ENCODE assay signal across 21 cellular contexts in the genomic region with DNA sequence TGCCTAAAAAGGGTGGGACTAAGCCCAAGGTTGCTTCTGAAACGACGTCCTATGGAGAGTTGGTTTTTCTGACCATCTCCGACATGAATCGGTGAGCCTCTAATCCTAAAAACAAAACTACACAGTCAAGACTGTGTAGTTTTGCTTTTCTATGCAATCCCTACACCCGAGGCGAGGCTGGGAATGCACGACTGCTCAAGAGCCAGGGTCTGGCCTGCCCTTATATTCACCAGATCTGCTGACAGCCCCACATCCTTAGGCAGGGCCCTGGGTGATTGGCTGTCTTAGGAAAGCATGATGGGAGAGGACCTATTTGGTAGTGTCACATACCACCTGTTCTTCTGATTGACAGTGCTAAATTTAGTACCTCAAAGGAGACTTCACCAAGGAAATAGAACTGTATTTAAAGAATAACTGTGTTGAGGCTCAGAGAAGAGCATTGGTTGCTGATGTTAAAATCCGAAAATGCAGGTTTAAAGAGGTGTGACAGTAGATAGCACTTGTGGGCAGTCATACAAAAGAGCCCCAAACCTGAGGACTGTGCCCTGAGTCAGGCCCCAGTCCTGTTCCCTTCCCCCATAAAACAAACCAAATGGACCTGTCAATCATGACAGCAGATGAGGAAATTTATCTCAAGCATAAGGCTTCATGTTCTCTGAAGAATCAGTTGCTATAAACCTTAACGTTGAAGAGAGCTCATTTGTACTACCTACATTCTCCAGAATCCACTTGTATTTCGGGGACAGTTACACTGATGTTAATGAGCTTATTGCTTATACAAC. TPM values are rescaled to one million over a fixed set of nuclear protein-coding genes. Genes with fewer than 3 reads are reported as not detected.
DNase-seq lines count a peak whose midpoint lies in the region; ATAC-seq and TF ChIP-seq lines count a peak whose summit lies in the region.
"Had no signal": no experiment of that assay in that cellular context is flagged by ENCODE, and none has a peak within 500 bp of the region (broad histone marks: within the 10 kb centered on the region; RNA-seq: fewer than 3 reads in every experiment).

A gene (minus strand): TSS at position 197 of the 782 bp plus-strand sequence. CDS start 2,781 bp downstream, outside the sequence.

- no peak within 1 kb of the TSS for H3K4me3 ChIP-seq in esophagus muscularis mucosa
- H3K4me3 ChIP-seq: transverse colon had no signal

- WGBS in esophagus muscularis mucosa = 84% methylated on average over 10 of the region's 10 CpGs

- peaks cover 0 to 36% (median 0%) of the 10 kb centered on the region in 4 donors for H3K36me3 ChIP-seq in esophagus muscularis mucosa
- H3K36me3 ChIP-seq: transverse colon had no signal

- no peak for TF ChIP-seq CTCF in esophagus muscularis mucosa (IDR thresholded peaks at IDR 0.05)
- no peak for TF ChIP-seq CTCF in subcutaneous adipose tissue (IDR thresholded peaks at IDR 0.05; ENCODE audit: low read depth)

- peaks cover 0 to 5% (median 0%) of the 10 kb centered on the region in 4 donors for H3K4me1 ChIP-seq in esophagus muscularis mucosa
- H3K4me1 ChIP-seq: parathyroid adenoma, transverse colon had no signal

- H3K27ac ChIP-seq in esophagus muscularis mucosa (replicated peaks in 1 of 4) = no peak within 1 kb of the TSS
- H3K27ac ChIP-seq: parathyroid adenoma, transverse colon had no signal

- no peaks in the 10 kb centered on the region for H3K27me3 ChIP-seq in esophagus muscularis mucosa
- H3K27me3 ChIP-seq: transverse colon had no signal

- peak; percentile 76 for TF ChIP-seq POLR2A in esophagus muscularis mucosa (IDR thresholded peaks at IDR 0.05; ENCODE audit: low read depth)

- ATAC-seq in GM19023 (IDR thresholded peaks at IDR 0.05; ENCODE audit: unreplicated experiment) (no peak), HG03342 (IDR thresholded peaks at IDR 0.05; ENCODE audit: unreplicated experiment) (no peak)
- ATAC-seq: activated naive CD4-positive, alpha-beta T cell treated with anti-CD3 and anti-CD28 coated beads, Interleukin-2, amount 50 U/mL, for 72 hours; activated T-cell treated with anti-CD3 and anti-CD28 coated beads, Interleukin-2, amount 50 U/mL, for 4 hours; Panc1 had no signal

- H3K9me3 ChIP-seq in esophagus muscularis mucosa = no peaks in the 10 kb centered on the region
- H3K9me3 ChIP-seq: transverse colon had no signal

- TF ChIP-seq EP300 in esophagus muscularis mucosa (IDR thresholded peaks at IDR 0.05) = no peak

- intact Hi-C loops in esophagus muscularis mucosa (cut with DNase I) = no loop called here

- DNase-seq in RKO (ENCODE audit: low spot score) = peak; percentile 55
- no peak for DNase-seq in esophagus muscularis mucosa (ENCODE audit: extremely low spot score)
- no peak for DNase-seq in mucosa of gallbladder (ENCODE audit: low spot score)
- no peak for DNase-seq in middle frontal gyrus (ENCODE audit: extremely low spot score, low spot score)
- DNase-seq: activated CD4-positive, alpha-beta memory T cell treated with anti-CD3 and anti-CD28 coated beads for 36 hours; activated T-cell treated with anti-CD3 and anti-CD28 coated beads, Interleukin-2, amount 50 U/mL, for 4 hours; DMS153; effector CD4-positive, alpha-beta T cell; hippocampal formation; KBM-7; NCI-H1092 treated with DMSO at 0.1 percent for 48 hours; NCI-H69; stimulated activated CD4-positive, alpha-beta T cell treated with anti-CD3 and anti-CD28 coated beads, Interleukin-12 subunit alpha, Interleukin-12 subunit beta, amount 100 ng/mL, for 4 hours; transverse colon had no signal

RNA-seq across cellular contexts. Expression of the gene that starts here (rescaled TPM):
- 1 to 10 TPM; 2.8 to 10.0 (median 8.3) TPM for total RNA-seq in esophagus muscularis mucosa
- total RNA-seq in mucosa of gallbladder = 92.5 TPM
- total RNA-seq in subcutaneous adipose tissue = 10 to 100 TPM in 3 of 4 donors, 1 to 10 TPM in 1; 9.3 to 59.8 (median 29.4) TPM
- total RNA-seq: H4 had no signal
